ENCODE assay signal across 15 cellular contexts in genomic region chr10:45260635-45261034, GRCh38. TPM values are rescaled to one million over a fixed set of nuclear protein-coding genes. Genes with fewer than 3 reads are reported as not detected.
DNase-seq lines count a peak whose midpoint lies in the region; ATAC-seq, FAIRE-seq and TF ChIP-seq lines count a peak whose summit lies in the region.
"Not testable (repeated sequence)": the region's sequence is repeated elsewhere in the genome, so short reads cannot be mapped to it uniquely, and the experiment has no call there.
"Had no signal": no experiment of that assay in that cellular context is flagged by ENCODE, and none has a peak within 500 bp of the region (broad histone marks: within the 10 kb centered on the region; RNA-seq: fewer than 3 reads in every experiment).

No MANE protein-coding gene starts in this region.

- not testable (repeated sequence) for H3K4me1 Mint-ChIP-seq in glutamatergic neuron (ENCODE audit: low read depth, unreplicated experiment)
- H3K4me1 Mint-ChIP-seq in progenitor cell of endocrine pancreas (ENCODE audit: low read depth) = peaks cover 24% of the 10 kb centered on the region

- not testable (repeated sequence) for H3K4me3 ChIP-seq in K562

- not testable (repeated sequence) for H3K9ac ChIP-seq in K562 (ENCODE audit: insufficient read depth in 1 of 2, low read depth in 2 of 2, low read length in 2 of 2)

- not testable (repeated sequence) for H2AFZ ChIP-seq in K562 (ENCODE audit: low read depth, low read length)

- peak; percentile 34; the same call in 2 of the 3 replicates for ATAC-seq in K562

- intact Hi-C loops in K562 (cut with micrococcal nuclease) = not testable (repeated sequence)

- WGBS in K562 (ENCODE audit: insufficient coverage, low coverage, missing lambda C conversion rate) = 10% methylated on average over 3 of the region's 3 CpGs

- H3K36me3 ChIP-seq in K562 (ENCODE audit: control insufficient read depth, insufficient read depth, low read length) = not testable (repeated sequence)

- H3K9me3 ChIP-seq in K562 (replicated peaks; ENCODE audit: control insufficient read depth, insufficient read depth, low read depth, low read length) = not testable (repeated sequence)

- CTCF ChIA-PET in K562 (lab: Yijun Ruan, JAX; ENCODE audit: low intra/inter-chr PET ratio) = not testable (repeated sequence)

- DNase-seq in K562 (ENCODE audit: extremely low read depth in 1 of 4, low spot score in 3 of 4); glutamatergic neuron; progenitor cell of endocrine pancreas (ENCODE audit: low spot score, unreplicated experiment): not testable (repeated sequence)

- H3K27ac ChIP-seq in K562 (ENCODE audit: extremely low read depth, low read depth, low read length) = peak overlapping the region; percentile 9; the same call in 1 of the 3 replicates

- not testable (repeated sequence) for TF ChIP-seq EP300 in K562 (IDR thresholded peaks at IDR 0.05; ENCODE audit: low read length)

- H4K20me1 ChIP-seq in K562 (replicated peaks; ENCODE audit: control insufficient read depth, insufficient read depth, low read length) = not testable (repeated sequence)

- not testable (repeated sequence) for H3K9me3 Mint-ChIP-seq in glutamatergic neuron (ENCODE audit: unreplicated experiment)
- H3K9me3 Mint-ChIP-seq in progenitor cell of endocrine pancreas (ENCODE audit: low read depth) = peaks cover 12% of the 10 kb centered on the region

- not testable (repeated sequence) for H3K9me1 ChIP-seq in K562 (ENCODE audit: control insufficient read depth, insufficient read depth, low read length)

- peak overlapping the region; percentile 85 for H3K27ac Mint-ChIP-seq in glutamatergic neuron (ENCODE audit: unreplicated experiment)
- peak overlapping the region; percentile 95 for H3K27ac Mint-ChIP-seq in progenitor cell of endocrine pancreas

- in situ Hi-C loops in K562 (cut with MboI) = not testable (repeated sequence)

- H3K27me3 Mint-ChIP-seq in glutamatergic neuron (ENCODE audit: unreplicated experiment); progenitor cell of endocrine pancreas: not testable (repeated sequence)

- not testable (repeated sequence) for BruUV-seq in K562 (replicated peaks; lab: Mats Ljungman, UMichigan)

- not testable (repeated sequence) for H3K36me3 Mint-ChIP-seq in glutamatergic neuron (ENCODE audit: unreplicated experiment); progenitor cell of endocrine pancreas (ENCODE audit: insufficient read depth)

- peaks cover 12% of the 10 kb centered on the region in 2 experiments; a peak in 3 of 5 replicates for H3K4me1 ChIP-seq in K562 (replicated peaks in 1 of 2; ENCODE audit: control insufficient read depth in 2 of 2, insufficient read depth in 2 of 2, low read length in 2 of 2)

- H3K27me3 ChIP-seq in K562 (ENCODE audit: control insufficient read depth in 2 of 2, insufficient read depth in 2 of 2, low read length in 2 of 2) = not testable (repeated sequence)

- H3K79me2 ChIP-seq in K562 (ENCODE audit: control insufficient read depth, insufficient read depth, low read length) = not testable (repeated sequence)

- POLR2A ChIA-PET in K562 (lab: Yijun Ruan, JAX) = not testable (repeated sequence)

- not testable (repeated sequence) for H3K4me2 ChIP-seq in K562 (ENCODE audit: insufficient read depth, low read length)

- TF ChIP-seq POLR2A in K562 (conservative IDR thresholded peaks at IDR 0.05) = not testable (repeated sequence)

- FAIRE-seq in K562 (lab: Jason Lieb, UNC) = not testable (repeated sequence)

- not testable (repeated sequence) for TF ChIP-seq CTCF in K562 (IDR thresholded peaks at IDR 0.05 in 2 of 3, conservative IDR thresholded peaks at IDR 0.05 in 1 of 3; ENCODE audit: insufficient read depth in 2 of 3, low read depth in 1 of 3, low read length in 3 of 3); glutamatergic neuron (IDR thresholded peaks at IDR 0.05; ENCODE audit: partially characterized antibody, unreplicated experiment); progenitor cell of endocrine pancreas (IDR thresholded peaks at IDR 0.05; ENCODE audit: unreplicated experiment)

- not testable (repeated sequence) for TF ChIP-seq RAD21 in K562 (CRISPR knock-in tag; conservative IDR thresholded peaks at IDR 0.05 in 1 of 2, IDR thresholded peaks at IDR 0.05 in 1 of 2)

- H3K4me3 Mint-ChIP-seq in glutamatergic neuron (ENCODE audit: unreplicated experiment) = not testable (repeated sequence)
- H3K4me3 Mint-ChIP-seq in progenitor cell of endocrine pancreas (ENCODE audit: low read depth) = peak overlapping the region; percentile 42

TF ChIP-seq in K562, 482 proteins besides CTCF, POLR2A, EP300 and RAD21 (continues in another document):
- TF ChIP-seq NFIC (IDR thresholded peaks at IDR 0.05) (peak; percentile 68), CBFA2T3 (IDR thresholded peaks at IDR 0.05) (peak; percentile 94), TAL1 (IDR thresholded peaks at IDR 0.05) (peak; percentile 87), MEIS2 (IDR thresholded peaks at IDR 0.05; ENCODE audit: partially characterized antibody) (peak; percentile 7), NCOR1 (IDR thresholded peaks at IDR 0.05) (peak; percentile 86), DMBX1 (CRISPR knock-in tag; IDR thresholded peaks at IDR 0.05; ENCODE audit: borderline replicate concordance) (0 out of 2 replicates have a peak, but pooled peaks have one; percentile 18), MNT (conservative IDR thresholded peaks at IDR 0.05) (peak in 1 of 2 experiments; percentile 71; a peak in 2 of 4 replicates), SMARCA4 (IDR thresholded peaks at IDR 0.05) (peak; percentile 41), CC2D1A (IDR thresholded peaks at IDR 0.05) (peak; percentile 47; the same call in 1 of the 2 replicates), CBFA2T2 (conservative IDR thresholded peaks at IDR 0.05) (peak; percentile 92), SMAD4 (CRISPR knock-in tag; conservative IDR thresholded peaks at IDR 0.05) (0 out of 2 replicates have a peak, but pooled peaks have one; percentile 46), CXXC5 (CRISPR knock-in tag; IDR thresholded peaks at IDR 0.05) (peak; percentile 48), KDM1A (IDR thresholded peaks at IDR 0.05) (peak; percentile 66 to 70), TRIM24 (IDR thresholded peaks at IDR 0.05) (peak; percentile 77 to 78), SOX6 (IDR thresholded peaks at IDR 0.05) (peak; percentile 92), L3MBTL2 (IDR thresholded peaks at IDR 0.05) (peak; percentile 41; the same call in 1 of the 2 replicates), MTA2 (IDR thresholded peaks at IDR 0.05; ENCODE audit: low read depth) (peak; percentile 77), TCF3 (CRISPR knock-in tag; IDR thresholded peaks at IDR 0.05) (0 out of 2 replicates have a peak, but pooled peaks have one; percentile 27), NR2C1 (IDR thresholded peaks at IDR 0.05) (peak; percentile 64)
- not testable (repeated sequence) for TF ChIP-seq NR2C1 (tag; IDR thresholded peaks at IDR 0.05)

RNA-seq across cellular contexts. Expression of gene OR13A1, which starts 54.8 kb away (rescaled TPM):
- total RNA-seq in K562 (2011; cell fraction: chromatin; rRNA removed; ENCODE audit: low replicate concordance) = not detected in 2 replicates
- not detected in 2 replicates for total RNA-seq in K562 (2011; cell fraction: nucleolus; rRNA removed)
- 0.22 TPM in 1 of 2 replicates, not detected in the other for total RNA-seq in K562 (2011; cell fraction: nucleoplasm; rRNA removed)
- not detected in 2 replicates for total RNA-seq in K562 (2014; rRNA removed)
- total RNA-seq in K562 (2014; rRNA removed; fragmentation: Illumina TruSeq; extraction: Trizol) = not detected in 2 replicates
- 0.11 TPM in 1 of 2 replicates, not detected in the other for total RNA-seq in K562 (2015; rRNA removed; fragmentation: Illumina TruSeq; extraction: Trizol)
- 0.07 and 0.13 TPM in 2 replicates for total RNA-seq in K562 (2021)
- 0.06 and 0.08 TPM in 2 replicates for polyA plus RNA-seq in K562 (2011; rRNA removed)
- 0.01 and 0.19 TPM in 2 replicates for polyA plus RNA-seq in K562 (2011; cell fraction: cytosol; rRNA removed)
- polyA plus RNA-seq in K562 (2011; cell fraction: nucleus; rRNA removed) = 0.17 and 0.20 TPM in 2 replicates
- 0.12 and 0.17 TPM in 2 replicates for polyA plus RNA-seq in K562 (2012)
- polyA plus RNA-seq in K562 (2014; fragmentation: Illumina TruSeq; extraction: Trizol) = 0.06 TPM in 1 of 2 replicates, not detected in the other
- under 1 TPM; 0.03 to 0.10 TPM for polyA plus RNA-seq in K562 (2014; fragmentation: Nextera tagmentation; extraction: Ambion mirVana)
- 0.04 TPM in 1 of 2 replicates, not detected in the other for polyA plus RNA-seq in K562 (2014; rRNA removed)
- not detected in 2 replicates for polyA minus RNA-seq in K562 (2011; rRNA and poly(A)+ RNA removed)
- polyA minus RNA-seq in K562 (2011; cell fraction: cytosol; rRNA and poly(A)+ RNA removed) = not detected in 2 replicates
- 0.13 TPM in 1 of 2 replicates, not detected in the other for polyA minus RNA-seq in K562 (2011; cell fraction: nucleus; rRNA and poly(A)+ RNA removed)
- 0.44 TPM for total RNA-seq in glutamatergic neuron (ENCODE audit: unreplicated experiment)
- 0.38 TPM in 2 replicates for total RNA-seq in progenitor cell of endocrine pancreas
- total RNA-seq: A172; A673; Caco-2; Calu3; CD4-positive, alpha-beta memory T cell; CD4-positive, alpha-beta T cell; CD4-positive, CD25-positive, alpha-beta regulatory T cell; CD8-positive, alpha-beta memory T cell; CD8-positive, alpha-beta T cell; Daoy had no signal
- polyA plus RNA-seq: AG04450, BJ had no signal
